In the genomic region with DNA sequence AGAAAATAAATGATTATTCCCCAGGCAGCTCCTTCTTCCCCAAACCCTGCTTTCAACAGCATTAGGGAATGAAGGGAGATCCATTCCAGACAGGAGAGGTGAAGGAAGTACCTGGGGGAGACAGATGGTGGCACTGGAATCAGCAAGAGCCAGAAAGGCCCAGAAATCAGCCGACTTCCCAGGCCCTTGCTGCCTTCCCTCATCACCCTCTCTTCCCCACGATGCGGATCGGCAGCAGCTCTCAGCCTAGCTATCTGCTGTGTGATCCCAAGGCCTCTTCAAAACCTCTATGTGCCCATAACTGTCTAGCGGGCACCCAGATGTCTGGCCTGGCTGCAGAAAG, we compare ENCODE assay signal across 30 cellular contexts. TPM values are rescaled to one million over a fixed set of nuclear protein-coding genes. Genes with fewer than 3 reads are reported as not detected.
DNase-seq lines count a peak whose midpoint lies in the region; TF ChIP-seq lines count a peak whose summit lies in the region.
"Had no signal": no experiment of that assay in that cellular context is flagged by ENCODE, and none has a peak within 500 bp of the region (broad histone marks: within the 10 kb centered on the region; RNA-seq: fewer than 3 reads in every experiment).

No MANE protein-coding gene starts in this region.

- peaks cover 34% of the 10 kb centered on the region for H3K4me1 ChIP-seq in HUES48 (ENCODE audit: control insufficient read depth, insufficient read depth, low read length)

- peaks cover 64% of the 10 kb centered on the region for H3K27me3 ChIP-seq in HUES48 (ENCODE audit: control insufficient read depth, insufficient read depth, low read length)
- no peaks in the 10 kb centered on the region for H3K27me3 ChIP-seq in neural cell (ENCODE audit: insufficient read depth, low read depth, low read length)

- H3K27ac ChIP-seq in HUES48 (ENCODE audit: low read depth, low read length) (peak overlapping the region; percentile 46), neural cell (ENCODE audit: low read length) (peak overlapping the region; percentile 57)
- H3K27ac ChIP-seq: BLaER1 treated with 17β-estradiol and CSF1 and Interleukin-3, amounts not matched to agents 10 nM and 100 nM; PC-9; thyroid gland had no signal

- TF ChIP-seq RAD21 in neural cell (conservative IDR thresholded peaks at IDR 0.05) = no peak

- H3K4me3 ChIP-seq in HUES48 (ENCODE audit: low read depth, low read length) (no peak overlapping the region), neural cell (ENCODE audit: low read length) (peak overlapping the region; percentile 53)
- H3K4me3 ChIP-seq: BLaER1 treated with 17β-estradiol and CSF1 and Interleukin-3, amounts not matched to agents 10 nM and 100 nM; coronary artery; PC-9; thyroid gland had no signal

- in situ Hi-C loops in G401 (cut with HindIII; ENCODE audit: low sequenced_read_pairs) = loop anchor here (10.0 kb wide), 1 partner anchor 62 kb away; no protein-coding TSS in a partner anchor

- H3K36me3 Mint-ChIP-seq in activated T-cell treated with anti-CD3 and anti-CD28 coated beads, Interleukin-2, amount 50 U/mL, for 24 hours (ENCODE audit: low read depth) = no peaks in the 10 kb centered on the region
- H3K36me3 Mint-ChIP-seq: activated naive CD4-positive, alpha-beta T cell treated with anti-CD3 and anti-CD28 coated beads, Interleukin-2, amount 50 U/mL, for 24 hours; IgD-negative memory B cell had no signal

- no peaks in the 10 kb centered on the region for H3K9me3 Mint-ChIP-seq in activated T-cell treated with anti-CD3 and anti-CD28 coated beads, Interleukin-2, amount 50 U/mL, for 24 hours
- H3K9me3 Mint-ChIP-seq: activated naive CD4-positive, alpha-beta T cell treated with anti-CD3 and anti-CD28 coated beads, Interleukin-2, amount 50 U/mL, for 24 hours; IgD-negative memory B cell had no signal

- H3K27me3 Mint-ChIP-seq in activated T-cell treated with anti-CD3 and anti-CD28 coated beads, Interleukin-2, amount 50 U/mL, for 24 hours = peaks cover 72% of the 10 kb centered on the region

- H3K36me3 ChIP-seq in HUES48 (ENCODE audit: control insufficient read depth, insufficient read depth, low read length) (no peaks in the 10 kb centered on the region), neural cell (ENCODE audit: insufficient read depth, low read length) (no peaks in the 10 kb centered on the region)
- H3K36me3 ChIP-seq: BLaER1 treated with 17β-estradiol and CSF1 and Interleukin-3, amounts not matched to agents 10 nM and 100 nM; thyroid gland had no signal

- H3K4me2 ChIP-seq in neural cell (ENCODE audit: low read length) = no peak overlapping the region
- H3K4me2 ChIP-seq: PC-9 had no signal

- no peaks in the 10 kb centered on the region for H3K9me3 ChIP-seq in HUES48 (ENCODE audit: control insufficient read depth, insufficient read depth, low read length)
- no peaks in the 10 kb centered on the region for H3K9me3 ChIP-seq in neural cell (ENCODE audit: low read length)
- H3K9me3 ChIP-seq: BLaER1 treated with 17β-estradiol and CSF1 and Interleukin-3, amounts not matched to agents 10 nM and 100 nM; thyroid gland had no signal

- DNase-seq in G401 (ENCODE audit: low spot score) (peak; percentile 85), cerebellum (ENCODE audit: low spot score) (peak; percentile 68), SK-N-DZ (ENCODE audit: low spot score) (no peak), UCSD-AML1 (lab: John Stamatoyannopoulos, UW; ENCODE audit: unreplicated experiment) (no peak)
- DNase-seq in activated T-cell treated with anti-CD3 and anti-CD28 coated beads, Interleukin-2, amount 50 U/mL, for 24 hours = no peak
- DNase-seq: activated CD4-positive, alpha-beta T cell treated with anti-CD3 and anti-CD28 coated beads for 4 hours; activated T-cell treated with anti-CD3 and anti-CD28 coated beads for 4 hours; DMS53; effector memory CD4-positive, alpha-beta T cell; erythroblast; left ventricle myocardium superior; MV-4-11; NCI-H1436 treated with DMSO at 0.1 percent for 48 hours; NCI-H510A; NK-92 treated with Interleukin-12 subunit alpha and Interleukin-12 subunit beta, amount 100 ng/mL, for 24 hours; PC-9; stimulated activated CD4-positive, alpha-beta T cell treated with anti-CD3 and anti-CD28 coated beads, Interleukin-4, amount 100 ng/mL, for 24 hours; T-helper 17 cell; thyroid gland had no signal

- TF ChIP-seq EP300 in neural cell (conservative IDR thresholded peaks at IDR 0.05; ENCODE audit: poor library complexity, severe bottlenecking) = no peak

- H3K9me2 ChIP-seq in neural cell (ENCODE audit: insufficient read depth, low read length) = no peaks in the 10 kb centered on the region

- H3K27ac Mint-ChIP-seq in activated T-cell treated with anti-CD3 and anti-CD28 coated beads, Interleukin-2, amount 50 U/mL, for 24 hours = no peak overlapping the region
- H3K27ac Mint-ChIP-seq: activated naive CD4-positive, alpha-beta T cell treated with anti-CD3 and anti-CD28 coated beads, Interleukin-2, amount 50 U/mL, for 24 hours; IgD-negative memory B cell; T-helper 17 cell had no signal

- TF ChIP-seq CTCF in neural cell (IDR thresholded peaks at IDR 0.05; ENCODE audit: poor library complexity, severe bottlenecking) = peak; percentile 27

- peaks cover 13% of the 10 kb centered on the region for H3K79me2 ChIP-seq in neural cell (replicated peaks; ENCODE audit: insufficient read depth, low read length)

- H3K4me3 Mint-ChIP-seq in activated T-cell treated with anti-CD3 and anti-CD28 coated beads, Interleukin-2, amount 50 U/mL, for 24 hours = no peak overlapping the region

- H3K9ac ChIP-seq in HUES48 (ENCODE audit: low read depth, low read length) (no peak overlapping the region), neural cell (ENCODE audit: low read length) (peak overlapping the region; percentile 58)
- H3K9ac ChIP-seq: BLaER1 treated with 17β-estradiol and CSF1 and Interleukin-3, amounts not matched to agents 10 nM and 100 nM had no signal

- peaks cover 3% of the 10 kb centered on the region for H4K20me1 ChIP-seq in neural cell (ENCODE audit: insufficient read depth)

- H2AFZ ChIP-seq in neural cell (ENCODE audit: low read depth, low read length) = no peak overlapping the region
- H2AFZ ChIP-seq: PC-9 had no signal

- H3K4me1 Mint-ChIP-seq in activated T-cell treated with anti-CD3 and anti-CD28 coated beads, Interleukin-2, amount 50 U/mL, for 24 hours (ENCODE audit: low read depth) = peaks cover 8% of the 10 kb centered on the region

- H3F3A ChIP-seq in neural cell (ENCODE audit: insufficient read depth, low read length, poor library complexity, severe bottlenecking) = peaks cover 5% of the 10 kb centered on the region

TF ChIP-seq in neural cell, 6 proteins besides CTCF, POLR2A, EP300 and RAD21 (continues in another document):
- TF ChIP-seq SMC3 (conservative IDR thresholded peaks at IDR 0.05; ENCODE audit: poor library complexity) = no peak
- TF ChIP-seq MXI1 (conservative IDR thresholded peaks at IDR 0.05; ENCODE audit: poor library complexity, severe bottlenecking) = no peak

RNA-seq across cellular contexts. Expression of gene CNTFR, which starts 13.0 kb away (rescaled TPM):
- total RNA-seq in G401 (2014; rRNA removed; shearing (Covaris generic)) = 0.78 and 1.0 TPM in 2 replicates
- 18.6 TPM for total RNA-seq in cerebellum
- polyA plus RNA-seq in neural cell = 19.0 and 20.7 TPM in 2 replicates
- 25.4 and 27.0 TPM in 2 replicates for polyA minus RNA-seq in neural cell
- polyA plus RNA-seq in SK-N-DZ (2014; cell fraction: cytosol; rRNA removed) = 85.6 and 98.3 TPM in 2 replicates
- polyA plus RNA-seq in SK-N-DZ (2014; cell fraction: nucleus; rRNA removed) = 45.4 and 60.6 TPM in 2 replicates
- total RNA-seq: bronchial epithelial cell, PC-9, pulmonary artery endothelial cell, T-helper 17 cell had no signal
- polyA plus RNA-seq: IgD-negative memory B cell had no signal

RNA-seq across cellular contexts. Expression of gene RPP25L, which starts 35.3 kb away (rescaled TPM):
- total RNA-seq in G401 (2014; rRNA removed; shearing (Covaris generic)) = 57.9 and 59.4 TPM in 2 replicates
- 5.7 TPM for total RNA-seq in cerebellum
- polyA plus RNA-seq in neural cell = 27.5 and 31.4 TPM in 2 replicates
- 14.8 and 17.3 TPM in 2 replicates for polyA minus RNA-seq in neural cell
- 31.2 and 38.8 TPM in 2 replicates for polyA plus RNA-seq in SK-N-DZ (2014; cell fraction: cytosol; rRNA removed)
- 21.2 and 32.3 TPM in 2 replicates for polyA plus RNA-seq in SK-N-DZ (2014; cell fraction: nucleus; rRNA removed)

RNA-seq across cellular contexts. Expression of gene DCTN3, which starts 43.7 kb away (rescaled TPM):
- 105 and 160 TPM in 2 replicates for total RNA-seq in G401 (2014; rRNA removed; shearing (Covaris generic))
- 57.4 TPM for total RNA-seq in cerebellum
- 380 and 391 TPM in 2 replicates for polyA plus RNA-seq in neural cell
- 133 and 140 TPM in 2 replicates for polyA minus RNA-seq in neural cell
- 57.8 and 72.5 TPM in 2 replicates for polyA plus RNA-seq in SK-N-DZ (2014; cell fraction: cytosol; rRNA removed)
- polyA plus RNA-seq in SK-N-DZ (2014; cell fraction: nucleus; rRNA removed) = 49.2 and 57.7 TPM in 2 replicates

RNA-seq across cellular contexts. Expression of gene ARID3C, which starts 52.3 kb away (rescaled TPM):
- 1.5 TPM in 1 of 2 replicates, not detected in the other for total RNA-seq in G401 (2014; rRNA removed; shearing (Covaris generic))
- 0.45 TPM for total RNA-seq in cerebellum
- polyA plus RNA-seq in neural cell = 2.1 and 2.8 TPM in 2 replicates
- not detected in 2 replicates for polyA minus RNA-seq in neural cell
- polyA plus RNA-seq in SK-N-DZ (2014; cell fraction: cytosol; rRNA removed) = 0.25 TPM in 1 of 2 replicates, not detected in the other
- polyA plus RNA-seq in SK-N-DZ (2014; cell fraction: nucleus; rRNA removed) = 0.15 TPM in 1 of 2 replicates, not detected in the other
- total RNA-seq: left ventricle myocardium superior, mesenteric fat pad, myocyte, omental fat pad, PC-9, thyroid gland had no signal
- polyA plus RNA-seq: IgD-negative memory B cell had no signal

RNA-seq across cellular contexts. Expression of gene ENHO, which starts 53.8 kb away (rescaled TPM):
- 10.4 and 18.0 TPM in 2 replicates for total RNA-seq in G401 (2014; rRNA removed; shearing (Covaris generic))
- total RNA-seq in cerebellum = 27.1 TPM
- 163 and 172 TPM in 2 replicates for polyA plus RNA-seq in neural cell
- 46.8 and 61.8 TPM in 2 replicates for polyA minus RNA-seq in neural cell
- 50.2 and 61.0 TPM in 2 replicates for polyA plus RNA-seq in SK-N-DZ (2014; cell fraction: cytosol; rRNA removed)
- polyA plus RNA-seq in SK-N-DZ (2014; cell fraction: nucleus; rRNA removed) = 21.5 and 35.3 TPM in 2 replicates
- total RNA-seq: bronchial epithelial cell, mesenteric fat pad, omental fat pad, PC-9, thyroid gland had no signal
- polyA plus RNA-seq: IgD-negative memory B cell had no signal

Comparison
In these comparisons a context has a peak if more than half of its experiments do, and no peak if none do; other contexts are left out.
1. DNase-seq: peak in G401 (single experiment) and cerebellum (single experiment); none in SK-N-DZ (single experiment), activated T-cell treated with anti-CD3 and anti-CD28 coated beads, Interleukin-2, amount 50 U/mL, for 24 hours (single experiment) and UCSD-AML1 (single experiment).